In genomic region chr11:131157678-131158077, GRCh38 we compare ENCODE assay signal across 1 cellular context.
TF ChIP-seq lines count a peak whose summit lies in the region.

No MANE protein-coding gene starts in this region.

TF ChIP-seq in GM23338, 12 proteins besides CTCF, POLR2A, EP300 and RAD21 (continued from another document):
- no peak for TF ChIP-seq REST (IDR thresholded peaks at IDR 0.05; ENCODE audit: unreplicated experiment)
- no peak for TF ChIP-seq ETS1 (IDR thresholded peaks at IDR 0.05)
- TF ChIP-seq POLR2AphosphoS5 (IDR thresholded peaks at IDR 0.05; ENCODE audit: low read depth) = no peak
- no peak for TF ChIP-seq STAT1 (IDR thresholded peaks at IDR 0.05; ENCODE audit: unreplicated experiment)
- no peak for TF ChIP-seq EZH2phosphoT487 (IDR thresholded peaks at IDR 0.05; ENCODE audit: unreplicated experiment)
- TF ChIP-seq CREB1 (CRISPR knock-in tag; IDR thresholded peaks at IDR 0.05; ENCODE audit: low read depth) = no peak
- no peak for TF ChIP-seq ZNF114 (CRISPR knock-in tag; IDR thresholded peaks at IDR 0.05)
